ENCODE assay signal across 12 cellular contexts in the genomic region with DNA sequence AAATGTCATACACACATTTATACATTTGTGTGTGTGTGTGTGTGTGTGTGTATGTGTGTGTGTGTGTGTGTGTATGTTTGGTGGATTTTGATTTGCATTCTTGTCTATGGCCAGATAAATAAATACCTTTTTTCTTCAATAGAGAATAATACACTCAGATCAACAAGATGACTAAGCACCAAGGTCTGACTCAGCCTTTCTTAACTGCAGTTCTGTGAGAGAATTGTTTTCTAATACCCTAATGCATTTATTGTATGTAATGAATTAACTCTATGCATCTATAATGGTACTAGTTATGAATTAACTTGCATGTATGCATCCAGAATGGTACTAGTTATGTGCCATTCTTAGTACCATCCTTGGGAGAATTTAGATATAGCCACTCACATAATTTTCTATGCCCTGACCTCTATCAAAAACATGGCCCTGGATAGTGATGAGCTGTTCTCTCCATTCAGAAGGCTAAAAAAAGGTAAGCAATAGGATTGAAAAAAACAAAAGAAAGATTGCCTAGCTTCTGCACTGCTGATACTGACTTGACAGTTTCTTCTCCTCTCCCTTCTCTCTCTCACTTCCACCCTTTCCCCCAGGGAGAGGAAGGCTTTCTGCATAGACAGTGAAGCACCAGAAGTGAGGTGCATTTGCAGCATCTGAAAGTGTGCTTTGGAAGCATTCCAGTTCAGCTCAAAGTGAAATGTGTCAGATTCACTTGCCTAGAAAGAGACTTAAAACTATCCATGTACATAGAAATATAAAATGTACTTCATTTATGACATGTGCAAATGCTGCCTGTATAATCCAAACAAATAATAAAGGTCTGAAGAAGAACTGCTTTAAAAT. TPM values are rescaled to one million over a fixed set of nuclear protein-coding genes. Genes with fewer than 3 reads are reported as not detected.
DNase-seq lines count a peak whose midpoint lies in the region; ATAC-seq and TF ChIP-seq lines count a peak whose summit lies in the region.
"Had no signal": no experiment of that assay in that cellular context is flagged by ENCODE, and none has a peak within 500 bp of the region (broad histone marks: within the 10 kb centered on the region; RNA-seq: fewer than 3 reads in every experiment).

No MANE protein-coding gene starts in this region.

- no peaks in the 10 kb centered on the region for H3K36me3 ChIP-seq in brain microvascular endothelial cell (replicated peaks)
- no peaks in the 10 kb centered on the region for H3K36me3 ChIP-seq in GM23338 (ENCODE audit: insufficient read depth)
- H3K36me3 ChIP-seq: neural progenitor cell had no signal

- no peaks in the 10 kb centered on the region for H3F3A ChIP-seq in GM23338 (replicated peaks; ENCODE audit: low read depth)

- H3K27ac ChIP-seq in brain microvascular endothelial cell (peak overlapping the region; percentile 61), GM23338 (ENCODE audit: low read depth) (no peak overlapping the region)
- H3K27ac ChIP-seq: neural progenitor cell had no signal

- H3K27ac Mint-ChIP-seq in immature natural killer cell, result no peak overlapping the region
- H3K27ac Mint-ChIP-seq in GM23338, result no peak overlapping the region
- H3K27ac Mint-ChIP-seq: activated CD8-positive, alpha-beta memory T cell treated with anti-CD3 and anti-CD28 coated beads, Interleukin-2, amount 10 ng/mL, durations not matched to agents 7 days and 5 days; neural progenitor cell had no signal

- in situ Hi-C loops in brain microvascular endothelial cell (cut with HindIII; ENCODE audit: low pct_ligation_motif_present, low sequenced_read_pairs), result no loop called here

- H3K4me1 Mint-ChIP-seq in immature natural killer cell (no peaks in the 10 kb centered on the region), GM23338 (peaks cover 9% of the 10 kb centered on the region)
- H3K4me1 Mint-ChIP-seq: neural progenitor cell had no signal

- H3K27me3 Mint-ChIP-seq in immature natural killer cell (ENCODE audit: low read depth in 3 of 3), result peaks cover 0 to 2% (median 0%) of the 10 kb centered on the region in 3 donors
- H3K27me3 Mint-ChIP-seq in GM23338 (ENCODE audit: insufficient read depth, low read depth, poor library complexity), result no peaks in the 10 kb centered on the region

- ATAC-seq in GM21360 (IDR thresholded peaks at IDR 0.05; ENCODE audit: unreplicated experiment) (no peak), GM23338 (no peak)
- ATAC-seq: activated CD8-positive, alpha-beta memory T cell treated with anti-CD3 and anti-CD28 coated beads, Interleukin-2, amount 10 ng/mL, durations not matched to agents 7 days and 5 days had no signal

- DNase-seq in EH (ENCODE audit: low read depth), result peak; percentile 55
- DNase-seq in HT1080 (ENCODE audit: low read depth), result peak; percentile 50
- DNase-seq in brain microvascular endothelial cell, result peak; percentile 63
- peak; percentile 41 for DNase-seq in myocyte (ENCODE audit: low read depth)
- DNase-seq in cortex of kidney (lab: John Stamatoyannopoulos, UW), result no peak
- no peak for DNase-seq in immature natural killer cell
- no peak for DNase-seq in GM23338 (ENCODE audit: low spot score)
- DNase-seq: activated CD8-positive, alpha-beta memory T cell treated with anti-CD3 and anti-CD28 coated beads, Interleukin-2, amount 10 ng/mL, durations not matched to agents 7 days and 5 days; NCI-H1694 treated with DMSO at 0.1 percent for 48 hours; stimulated activated CD4-positive, alpha-beta T cell treated with anti-CD3 and anti-CD28 coated beads, Interleukin-12 subunit alpha, Interleukin-12 subunit beta, amount 100 ng/mL, for 4 hours had no signal

- H3K27me3 ChIP-seq in brain microvascular endothelial cell (replicated peaks), result no peaks in the 10 kb centered on the region
- no peaks in the 10 kb centered on the region for H3K27me3 ChIP-seq in GM23338 (ENCODE audit: insufficient read depth)
- H3K27me3 ChIP-seq: neural progenitor cell had no signal

- no peak overlapping the region for H3K4me2 ChIP-seq in GM23338
- H3K4me2 ChIP-seq: neural progenitor cell had no signal

- H2AFZ ChIP-seq in GM23338, result no peak overlapping the region
- H2AFZ ChIP-seq: neural progenitor cell had no signal

- H3K4me1 ChIP-seq in GM23338 (ENCODE audit: insufficient read depth), result peaks cover 17% of the 10 kb centered on the region
- H3K4me1 ChIP-seq: neural progenitor cell had no signal

- H4K20me1 ChIP-seq in GM23338 (replicated peaks; ENCODE audit: insufficient read depth), result no peaks in the 10 kb centered on the region

- TF ChIP-seq CTCF in brain microvascular endothelial cell (IDR thresholded peaks at IDR 0.05; ENCODE audit: low read depth, low read length, missing control alignments), result no peak
- no peak for TF ChIP-seq CTCF in GM23338 (conservative IDR thresholded peaks at IDR 0.05; ENCODE audit: low read depth in 2 of 2)

- H3K4me3 ChIP-seq in brain microvascular endothelial cell (ENCODE audit: low read depth, low read length) (no peak overlapping the region), GM23338 (no peak overlapping the region)
- H3K4me3 ChIP-seq: neural progenitor cell had no signal

- H3K9me2 ChIP-seq in GM23338 (ENCODE audit: insufficient read depth), result peaks cover 9% of the 10 kb centered on the region

- no peaks in the 10 kb centered on the region for H3K79me2 ChIP-seq in GM23338 (replicated peaks; ENCODE audit: insufficient read depth)

- H3K9me3 Mint-ChIP-seq in immature natural killer cell (peaks cover 0 to 1% (median 0%) of the 10 kb centered on the region in 6 donors), GM23338 (peaks cover 6% of the 10 kb centered on the region; the same call in 1 of the 3 replicates)

- H3K36me3 Mint-ChIP-seq in immature natural killer cell (no peaks in the 10 kb centered on the region), GM23338 (ENCODE audit: low read depth) (peaks cover 5% of the 10 kb centered on the region; the same call in 1 of the 3 replicates)
- H3K36me3 Mint-ChIP-seq: activated CD8-positive, alpha-beta memory T cell treated with anti-CD3 and anti-CD28 coated beads, Interleukin-2, amount 10 ng/mL, durations not matched to agents 7 days and 5 days; neural progenitor cell had no signal

- H3K4me3 Mint-ChIP-seq in immature natural killer cell (no peak overlapping the region), GM23338 (no peak overlapping the region)
- H3K4me3 Mint-ChIP-seq: activated CD8-positive, alpha-beta memory T cell treated with anti-CD3 and anti-CD28 coated beads, Interleukin-2, amount 10 ng/mL, durations not matched to agents 7 days and 5 days; neural progenitor cell had no signal

TF ChIP-seq in GM23338, 12 proteins besides CTCF, POLR2A, EP300 and RAD21 (continues in another document):
- TF ChIP-seq JUNB (IDR thresholded peaks at IDR 0.05; ENCODE audit: unreplicated experiment) (no peak), STAT1 (IDR thresholded peaks at IDR 0.05; ENCODE audit: unreplicated experiment) (no peak)

RNA-seq across cellular contexts. Expression of a gene that starts 55.1 kb away (rescaled TPM):
- 5.8 and 8.6 TPM in 2 replicates for total RNA-seq in HT1080 (2014; rRNA removed; shearing (Covaris generic))
- polyA plus RNA-seq in HT1080 (2015; cell fraction: cytosol; rRNA removed), result 5.7 and 5.9 TPM in 2 replicates
- 3.3 and 5.4 TPM in 2 replicates for polyA plus RNA-seq in HT1080 (2015; cell fraction: nucleus; rRNA removed)
- 5.6 and 6.2 TPM in 2 replicates for total RNA-seq in myocyte
- polyA plus RNA-seq in myocyte (2012), result 2.1 TPM
- polyA plus RNA-seq in immature natural killer cell (1 to 10 TPM; 3.2 to 4.6 (median 3.7) TPM), GM23338 (2016; fragmentation: Nextera tagmentation; extraction: Ambion mirVana) (38.7 and 48.2 TPM in 2 replicates)
- 12.2 and 18.1 TPM in 2 replicates for total RNA-seq in GM23338 (2014; rRNA removed; shearing (Covaris generic))

Comparison
In these comparisons a context has a peak if more than half of its experiments do, and no peak if none do; other contexts are left out.
1. DNase-seq: peak in EH (single experiment), HT1080 (single experiment), brain microvascular endothelial cell (single experiment) and myocyte (single experiment); none in cortex of kidney (single experiment), immature natural killer cell (0 of 3) and GM23338 (single experiment).